Comparison of ENCODE assay signal across 7 cellular contexts in the genomic region with DNA sequence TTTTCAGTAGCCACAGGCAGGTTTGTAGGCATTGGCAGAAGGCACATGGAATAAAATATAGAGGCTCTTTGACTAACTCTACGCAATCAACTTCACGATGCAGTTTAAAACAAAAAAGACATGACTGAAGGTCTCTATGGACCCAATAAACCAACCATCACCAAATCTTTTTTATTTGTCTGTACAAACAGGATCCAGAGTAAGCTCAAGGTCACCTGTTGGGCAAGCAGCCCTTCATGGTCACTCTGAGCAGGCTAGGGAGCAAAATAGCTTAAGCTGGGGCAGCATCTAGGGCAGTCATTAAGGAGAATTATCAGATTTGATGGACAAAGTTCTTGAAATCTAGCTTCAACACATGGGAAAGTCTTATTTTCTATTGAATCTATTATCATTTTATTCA.
"Had no signal": no experiment of that assay in that cellular context is flagged by ENCODE, and none has a peak within 500 bp of the region (broad histone marks: within the 10 kb centered on the region; RNA-seq: fewer than 3 reads in every experiment).

No MANE protein-coding gene starts in this region.

- ATAC-seq: K562 had no signal

- H3K27ac ChIP-seq: HL-60, KMS-11 had no signal

- DNase-seq: IMR-90, KBM-7, KG1 had no signal

- H3K4me3 ChIP-seq: K562 had no signal

- FAIRE-seq: HTR-8/SVneo, K562 had no signal

- H3K9ac ChIP-seq: KMS-11 had no signal

- H3K4me2 ChIP-seq: KMS-11 had no signal
